In genomic region chr17:80816241-80817103, GRCh38 we compare ENCODE assay signal across 20 cellular contexts.
DNase-seq lines count a peak whose midpoint lies in the region; ATAC-seq, FAIRE-seq and TF ChIP-seq lines count a peak whose summit lies in the region.
"Had no signal": no experiment of that assay in that cellular context is flagged by ENCODE, and none has a peak within 500 bp of the region (broad histone marks: within the 10 kb centered on the region; RNA-seq: fewer than 3 reads in every experiment).

No MANE protein-coding gene starts in this region.

- peaks cover 18% of the 10 kb centered on the region for H3K36me3 Mint-ChIP-seq in activated T-helper 17 cell treated with anti-CD3 and anti-CD28 coated beads, Interleukin-2, amount 50 U/mL, for 72 hours (ENCODE audit: low read depth)

- no peak for FAIRE-seq in HepG2 (lab: Jason Lieb, UNC)
- no peak for FAIRE-seq in small intestine (lab: Jason Lieb, UNC)

- no peaks in the 10 kb centered on the region for H3K4me1 ChIP-seq in right atrium auricular region
- H3K4me1 ChIP-seq in HepG2 (ENCODE audit: insufficient read depth, low read length), result peaks cover 8% of the 10 kb centered on the region; the same call in 1 of the 2 replicates
- no peaks in the 10 kb centered on the region for H3K4me1 ChIP-seq in aorta (ENCODE audit: control insufficient read depth in 1 of 2, insufficient read depth in 2 of 2, low read length in 2 of 2)
- no peaks in the 10 kb centered on the region for H3K4me1 ChIP-seq in small intestine (ENCODE audit: control insufficient read depth in 2 of 2, insufficient read depth in 1 of 2, low read depth in 1 of 2, low read length in 1 of 2)
- H3K4me1 ChIP-seq: colonic mucosa, tibial artery had no signal

- TF ChIP-seq EP300 in HepG2 (IDR thresholded peaks at IDR 0.05; ENCODE audit: low read depth in 2 of 2, low read length in 2 of 2) (no peak), HepG2 (CRISPR knock-in tag; IDR thresholded peaks at IDR 0.05; ENCODE audit: borderline replicate concordance) (no peak)

- POLR2A ChIA-PET in HepG2 (lab: Yijun Ruan, JAX), result no interaction called here

- H3K4me3 ChIP-seq in right atrium auricular region, result no peak overlapping the region
- H3K4me3 ChIP-seq in HepG2 (replicated peaks in 1 of 3; ENCODE audit: insufficient read depth in 1 of 3, low read depth in 2 of 3, low read length in 3 of 3), result no peak overlapping the region
- no peak overlapping the region for H3K4me3 ChIP-seq in aorta (ENCODE audit: low read length in 2 of 2)
- no peak overlapping the region for H3K4me3 ChIP-seq in small intestine (ENCODE audit: low read depth in 1 of 2, low read length in 2 of 2)
- H3K4me3 ChIP-seq: colonic mucosa, heart left ventricle, tibial artery had no signal

- peaks cover 50% of the 10 kb centered on the region for H3K4me1 Mint-ChIP-seq in activated T-helper 17 cell treated with anti-CD3 and anti-CD28 coated beads, Interleukin-2, amount 50 U/mL, for 72 hours

- no peak for TF ChIP-seq CTCF in right atrium auricular region (IDR thresholded peaks at IDR 0.05)
- TF ChIP-seq CTCF in HepG2 (CRISPR knock-in tag; IDR thresholded peaks at IDR 0.05), result no peak

- 98% methylated on average over 21 of the region's 24 CpGs for WGBS in HepG2 (ENCODE audit: low lambda C conversion rate)
- WGBS in aorta, 2 donors, result 95 to 96% methylated on average over 24 of the region's 24 CpGs
- WGBS in small intestine, 3 donors, result 96 to 97% (median 96%) methylated on average over 24 of the region's 24 CpGs

- TF ChIP-seq RAD21 in HepG2 (CRISPR knock-in tag; IDR thresholded peaks at IDR 0.05), result no peak

- no peak for ATAC-seq in activated T-helper 17 cell treated with anti-CD3 and anti-CD28 coated beads, Interleukin-2, amount 50 U/mL, for 72 hours (replicated peaks)
- ATAC-seq in HepG2 (no peak), aorta (ENCODE audit: low FRiP score) (no peak), GM21423 (IDR thresholded peaks at IDR 0.05; ENCODE audit: unreplicated experiment) (no peak)
- ATAC-seq: heart left ventricle, right cardiac atrium had no signal

- no peak overlapping the region for H3K4me3 Mint-ChIP-seq in activated T-helper 17 cell treated with anti-CD3 and anti-CD28 coated beads, Interleukin-2, amount 50 U/mL, for 72 hours
- H3K4me3 Mint-ChIP-seq: activated B cell treated with CpG ODN at 0.5 μM for 24 hours, IgD-negative memory B cell had no signal

- BruUV-seq in HepG2 (replicated peaks; lab: Mats Ljungman, UMichigan), result no TSS peak

- no peak overlapping the region for H3K27ac ChIP-seq in right atrium auricular region
- no peak overlapping the region for H3K27ac ChIP-seq in HepG2 (ENCODE audit: extremely low read length, insufficient read depth, low read length)
- H3K27ac ChIP-seq in aorta (ENCODE audit: low read depth in 1 of 2, low read length in 2 of 2), result no peak overlapping the region
- no peak overlapping the region for H3K27ac ChIP-seq in small intestine (ENCODE audit: low read depth in 1 of 2, low read length in 1 of 2)
- H3K27ac ChIP-seq: colonic mucosa, heart left ventricle, tibial artery had no signal

- H3K9ac ChIP-seq in HepG2 (ENCODE audit: insufficient read depth, low read depth, low read length), result no peak overlapping the region

- peak overlapping the region; percentile 78 for H3K27ac Mint-ChIP-seq in activated T-helper 17 cell treated with anti-CD3 and anti-CD28 coated beads, Interleukin-2, amount 50 U/mL, for 72 hours
- H3K27ac Mint-ChIP-seq: activated B cell treated with CpG ODN at 0.5 μM for 24 hours had no signal

- DNase-seq in cardiac septum (ENCODE audit: low spot score), result peak; percentile 69
- DNase-seq in right atrium auricular region (ENCODE audit: low spot score), result no peak
- no peak for DNase-seq in HepG2 (ENCODE audit: low spot score)
- peak; percentile 32 to 61 for DNase-seq in aorta
- DNase-seq in stimulated activated CD4-positive, alpha-beta T cell treated with anti-CD3 and anti-CD28 coated beads, Interleukin-4, amount 100 ng/mL, for 4 hours, result no peak
- DNase-seq in small intestine, result no peak
- DNase-seq: activated B cell treated with CpG ODN at 0.5 μM for 24 hours; activated gamma-delta T cell; colonic mucosa; MM.1S; NCI-H2227 treated with DMSO at 0.1 percent for 48 hours; NCI-H774; right cardiac atrium; SHP77 treated with DMSO at 0.1 percent for 48 hours; stimulated activated naive CD4-positive, alpha-beta T cell had no signal

- no peak overlapping the region for H3K4me2 ChIP-seq in HepG2 (ENCODE audit: low read depth, low read length)

- H3K27me3 Mint-ChIP-seq in activated T-helper 17 cell treated with anti-CD3 and anti-CD28 coated beads, Interleukin-2, amount 50 U/mL, for 72 hours, result no peaks in the 10 kb centered on the region
- H3K27me3 Mint-ChIP-seq: activated B cell treated with CpG ODN at 0.5 μM for 24 hours, IgD-negative memory B cell had no signal

- no peaks in the 10 kb centered on the region for H3K9me3 ChIP-seq in right atrium auricular region
- H3K9me3 ChIP-seq in HepG2 (ENCODE audit: low read length), result no peaks in the 10 kb centered on the region
- no peaks in the 10 kb centered on the region for H3K9me3 ChIP-seq in aorta (ENCODE audit: control insufficient read depth, low read length)
- H3K9me3 ChIP-seq in small intestine (ENCODE audit: control insufficient read depth, low read depth), result no peaks in the 10 kb centered on the region
- H3K9me3 ChIP-seq: colonic mucosa, heart left ventricle, tibial artery had no signal

- H3K36me3 ChIP-seq in right atrium auricular region (no peaks in the 10 kb centered on the region), HepG2 (replicated peaks in 1 of 2; ENCODE audit: control insufficient read depth in 1 of 2, insufficient read depth in 2 of 2, low read length in 2 of 2) (peaks cover 5 to 20% of the 10 kb centered on the region in 2 experiments; a peak in 3 of 5 replicates), aorta (ENCODE audit: control insufficient read depth in 1 of 2, insufficient read depth in 2 of 2, low read length in 1 of 2) (no peaks in the 10 kb centered on the region), small intestine (ENCODE audit: control insufficient read depth in 2 of 2, insufficient read depth in 2 of 2, low read length in 2 of 2) (no peaks in the 10 kb centered on the region)
- H3K36me3 ChIP-seq: colonic mucosa had no signal

- TF ChIP-seq POLR2A in HepG2 (IDR thresholded peaks at IDR 0.05; ENCODE audit: insufficient read depth in 1 of 2, low read depth in 2 of 2, low read length in 2 of 2), result no peak

- in situ Hi-C loops in HepG2 (cut with HindIII; ENCODE audit: extremely low pct_ligation_motif_present, low pct_unique_long_range_greater_than_20kb), result no loop called here

- CTCF ChIA-PET in HepG2 (lab: Yijun Ruan, JAX; ENCODE audit: low intra/inter-chr PET ratio, low total read pairs), result no interaction called here

- no peaks in the 10 kb centered on the region for H3K79me2 ChIP-seq in HepG2 (ENCODE audit: insufficient read depth, low read length)

- intact Hi-C loops in cardiac septum (cut with DNase I), result no loop called here
- intact Hi-C loops in HepG2 (cut with micrococcal nuclease; ENCODE audit: unreplicated experiment), result no loop called here
- intact Hi-C loops in aorta (cut with DNase I), result no loop called here

- no peaks in the 10 kb centered on the region for H3K9me3 Mint-ChIP-seq in activated T-helper 17 cell treated with anti-CD3 and anti-CD28 coated beads, Interleukin-2, amount 50 U/mL, for 72 hours
- H3K9me3 Mint-ChIP-seq: activated B cell treated with CpG ODN at 0.5 μM for 24 hours, IgD-negative memory B cell had no signal

- no peak overlapping the region for H2AFZ ChIP-seq in HepG2 (ENCODE audit: low read length)

- H3K27me3 ChIP-seq in right atrium auricular region (no peaks in the 10 kb centered on the region), HepG2 (ENCODE audit: control insufficient read depth in 1 of 2, insufficient read depth in 2 of 2, low read length in 2 of 2) (no peaks in the 10 kb centered on the region), aorta (ENCODE audit: control insufficient read depth in 1 of 2, insufficient read depth in 2 of 2, low read length in 1 of 2) (no peaks in the 10 kb centered on the region), small intestine (ENCODE audit: control insufficient read depth in 2 of 2, insufficient read depth in 2 of 2, low read length in 2 of 2) (no peaks in the 10 kb centered on the region)
- H3K27me3 ChIP-seq: colonic mucosa, heart left ventricle, tibial artery had no signal

- peaks cover 3% of the 10 kb centered on the region; the same call in 1 of the 2 replicates for H4K20me1 ChIP-seq in HepG2 (ENCODE audit: insufficient read depth, low read length)

TF ChIP-seq in HepG2, 621 proteins besides CTCF, POLR2A, EP300 and RAD21:
- TF ChIP-seq MBD4 (IDR thresholded peaks at IDR 0.05; ENCODE audit: borderline replicate concordance, low read length) (no peak), ZNF577 (CRISPR knock-in tag; IDR thresholded peaks at IDR 0.05; ENCODE audit: borderline replicate concordance, low read depth) (no peak), BRD4 (CRISPR knock-in tag; IDR thresholded peaks at IDR 0.05) (no peak), MAFF (IDR thresholded peaks at IDR 0.05; ENCODE audit: low read depth, low read length) (0 out of 2 replicates have a peak, but pooled peaks have one; percentile 12), MAFK (conservative IDR thresholded peaks at IDR 0.05 in 1 of 2, IDR thresholded peaks at IDR 0.05 in 1 of 2; ENCODE audit: low read length in 2 of 2) (peak; percentile 49 to 51)
- TF ChIP-seq, protein P1, sequence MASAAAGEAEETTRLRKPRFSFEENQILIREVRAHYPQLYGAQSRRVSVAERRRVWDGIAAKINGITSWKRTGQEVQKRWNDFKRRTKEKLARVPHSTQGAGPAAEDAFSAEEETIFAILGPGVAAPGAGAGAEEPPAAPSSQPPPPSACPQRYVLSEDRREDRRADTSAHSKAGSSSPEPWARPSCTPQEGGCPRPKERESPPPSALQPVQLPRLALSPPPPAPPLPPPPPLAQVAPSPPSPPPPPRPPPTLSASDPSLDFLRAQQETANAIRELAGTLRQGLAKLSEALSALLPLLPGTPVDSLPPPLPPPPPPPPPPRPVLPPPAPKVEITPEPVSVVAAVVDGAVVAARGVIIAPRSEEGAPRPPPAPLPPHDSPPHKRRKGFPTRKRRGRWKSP (CRISPR knock-in tag; IDR thresholded peaks at IDR 0.05), result no peak

Comparison
In these comparisons a context has a peak if more than half of its experiments do, and no peak if none do; other contexts are left out.
1. DNase-seq: peak in cardiac septum (single experiment) and aorta (2 of 2); none in right atrium auricular region (single experiment), HepG2 (single experiment), stimulated activated CD4-positive, alpha-beta T cell treated with anti-CD3 and anti-CD28 coated beads, Interleukin-4, amount 100 ng/mL, for 4 hours (0 of 2) and small intestine (single experiment).